In the genomic region with DNA sequence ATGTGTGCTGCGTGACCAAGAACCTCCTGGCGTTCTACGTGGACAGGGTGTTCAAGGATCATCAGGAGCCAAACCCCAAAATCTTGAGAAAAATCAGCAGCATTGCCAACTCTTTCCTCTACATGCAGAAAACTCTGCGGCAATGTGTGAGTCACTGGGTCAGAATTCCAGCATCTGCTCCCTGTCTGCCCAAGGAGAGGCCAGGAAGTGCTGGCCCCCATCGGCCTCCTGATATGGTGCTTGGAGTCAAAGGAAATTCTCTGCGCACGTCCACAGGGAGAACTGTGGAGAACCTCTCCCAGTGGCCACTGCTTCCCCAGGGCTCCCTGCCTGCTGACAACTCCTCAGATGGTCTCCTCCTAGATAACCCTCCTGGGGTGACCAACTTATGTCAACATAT, we compare ENCODE assay signal across 21 cellular contexts. TPM values are rescaled to one million over a fixed set of nuclear protein-coding genes. Genes with fewer than 3 reads are reported as not detected.
DNase-seq lines count a peak whose midpoint lies in the region; ATAC-seq and TF ChIP-seq lines count a peak whose summit lies in the region.
"Had no signal": no experiment of that assay in that cellular context is flagged by ENCODE, and none has a peak within 500 bp of the region (broad histone marks: within the 10 kb centered on the region; RNA-seq: fewer than 3 reads in every experiment).

No MANE protein-coding gene starts in this region.

- CTCF ChIA-PET in AG04450 (lab: Charles Lee) = no interaction called here

- H3K4me1 Mint-ChIP-seq in HFFc6 (ENCODE audit: low read depth) = peaks cover 33% of the 10 kb centered on the region
- H3K4me1 Mint-ChIP-seq in stimulated activated naive CD8-positive, alpha-beta T cell treated with anti-CD3 and anti-CD28 coated beads, Interleukin-15, amount 100 ng/mL, for 72 hours = peaks cover 5% of the 10 kb centered on the region
- H3K4me1 Mint-ChIP-seq: H9, immature natural killer cell, T-cell had no signal

- H3K9me3 Mint-ChIP-seq in HFFc6 = no peaks in the 10 kb centered on the region
- H3K9me3 Mint-ChIP-seq in stimulated activated naive CD8-positive, alpha-beta T cell treated with anti-CD3 and anti-CD28 coated beads, Interleukin-15, amount 100 ng/mL, for 72 hours = no peaks in the 10 kb centered on the region
- H3K9me3 Mint-ChIP-seq: activated naive CD8-positive, alpha-beta T cell treated with anti-CD3 and anti-CD28 coated beads, Interleukin-2, amount 10 ng/mL, durations not matched to agents 7 days and 5 days; H9; immature natural killer cell; T-cell had no signal

- ATAC-seq in stimulated activated naive CD8-positive, alpha-beta T cell treated with anti-CD3 and anti-CD28 coated beads, Interleukin-15, amount 100 ng/mL, for 72 hours = no peak
- ATAC-seq: T-cell had no signal

- no peak for TF ChIP-seq POLR2A in adrenal gland (IDR thresholded peaks at IDR 0.05)

- no peaks in the 10 kb centered on the region for H3K9me3 ChIP-seq in AG04450 (ENCODE audit: control insufficient read depth, insufficient read depth, low read length)
- H3K9me3 ChIP-seq in adrenal gland (replicated peaks in 1 of 3) = no peaks in the 10 kb centered on the region
- H3K9me3 ChIP-seq: BE2C, tibial nerve had no signal

- no peak for TF ChIP-seq CTCF in AG04450 (IDR thresholded peaks at IDR 0.05; ENCODE audit: low read depth, low read length)
- no peak for TF ChIP-seq CTCF in HFFc6 (IDR thresholded peaks at IDR 0.05)
- no peak for TF ChIP-seq CTCF in adrenal gland (IDR thresholded peaks at IDR 0.05)

- no peaks in the 10 kb centered on the region; the same call in 1 of the 2 replicates for H3K27me3 Mint-ChIP-seq in HFFc6 (ENCODE audit: insufficient read depth)
- peaks cover 9% of the 10 kb centered on the region for H3K27me3 Mint-ChIP-seq in stimulated activated naive CD8-positive, alpha-beta T cell treated with anti-CD3 and anti-CD28 coated beads, Interleukin-15, amount 100 ng/mL, for 72 hours
- H3K27me3 Mint-ChIP-seq: T-cell had no signal

- peak overlapping the region; percentile 49 for H3K4me3 Mint-ChIP-seq in HFFc6
- H3K4me3 Mint-ChIP-seq in stimulated activated naive CD8-positive, alpha-beta T cell treated with anti-CD3 and anti-CD28 coated beads, Interleukin-15, amount 100 ng/mL, for 72 hours = no peak overlapping the region
- H3K4me3 Mint-ChIP-seq: activated naive CD8-positive, alpha-beta T cell treated with anti-CD3 and anti-CD28 coated beads, Interleukin-2, amount 10 ng/mL, durations not matched to agents 7 days and 5 days; H9; immature natural killer cell; T-cell had no signal

- peak overlapping the region; percentile 82 for H3K27ac ChIP-seq in AG04450 (ENCODE audit: low read depth, low read length)
- no peak overlapping the region for H3K27ac ChIP-seq in adrenal gland
- H3K27ac ChIP-seq: tibial nerve had no signal

- POLR2A ChIA-PET in AG04450 (lab: Yijun Ruan, JAX) = no interaction called here

- no peaks in the 10 kb centered on the region for H3K4me1 ChIP-seq in adrenal gland (replicated peaks in 1 of 2)
- H3K4me1 ChIP-seq: BE2C, tibial nerve had no signal

- H3K4me3 ChIP-seq in AG04450 (ENCODE audit: low read depth, low read length) (no peak overlapping the region), adrenal gland (no peak overlapping the region)
- H3K4me3 ChIP-seq: tibial nerve had no signal

- no peaks in the 10 kb centered on the region for H3K36me3 ChIP-seq in adrenal gland (replicated peaks in 1 of 2)
- H3K36me3 ChIP-seq: BE2C, tibial nerve had no signal

- 79 to 92% (median 86%) methylated on average over 5 to 7 of the region's 7 CpGs for WGBS in adrenal gland, 4 donors

- intact Hi-C loops in adrenal gland (cut with DNase I) = no loop called here

- no peaks in the 10 kb centered on the region for H3K36me3 Mint-ChIP-seq in HFFc6 (ENCODE audit: low read depth)
- H3K36me3 Mint-ChIP-seq: activated naive CD8-positive, alpha-beta T cell treated with anti-CD3 and anti-CD28 coated beads, Interleukin-2, amount 10 ng/mL, durations not matched to agents 7 days and 5 days; immature natural killer cell; T-cell had no signal

- peak; percentile 79 for DNase-seq in AG04450 (ENCODE audit: low read depth, low spot score)
- DNase-seq in HFFc6 = peak; percentile 69
- peak; percentile 86 for DNase-seq in amniotic epithelial cell (ENCODE audit: low read depth)
- peak; percentile 48 for DNase-seq in iPS-NIHi7 (ENCODE audit: extremely low spot score)
- DNase-seq in stimulated activated naive CD8-positive, alpha-beta T cell treated with anti-CD3 and anti-CD28 coated beads, Interleukin-15, amount 100 ng/mL, for 72 hours = no peak
- no peak for DNase-seq in adrenal gland
- DNase-seq in D341Med (ENCODE audit: low spot score) = no peak
- DNase-seq in GOT3 (lab: John Stamatoyannopoulos, UW) = no peak
- DNase-seq: activated CD4-positive, alpha-beta T cell treated with anti-CD3 and anti-CD28 coated beads for 1 hour; activated naive CD8-positive, alpha-beta T cell treated with anti-CD3 and anti-CD28 coated beads, Interleukin-2, amount 10 ng/mL, durations not matched to agents 7 days and 5 days; activated T-cell treated with anti-CD3 and anti-CD28 coated beads, Interleukin-2, amount 50 U/mL, for 1 hour; BE2C; cortex of kidney; DMS79 treated with DMSO at 0.1 percent for 48 hours; H9; immature natural killer cell; NCI-H2171 treated with DMSO at 0.1 percent for 48 hours; posterior cingulate gyrus; T-cell had no signal

- H3K27ac Mint-ChIP-seq in HFFc6 = peak overlapping the region; percentile 64
- H3K27ac Mint-ChIP-seq in stimulated activated naive CD8-positive, alpha-beta T cell treated with anti-CD3 and anti-CD28 coated beads, Interleukin-15, amount 100 ng/mL, for 72 hours = no peak overlapping the region
- H3K27ac Mint-ChIP-seq: activated naive CD8-positive, alpha-beta T cell treated with anti-CD3 and anti-CD28 coated beads, Interleukin-2, amount 10 ng/mL, durations not matched to agents 7 days and 5 days; H9; immature natural killer cell; T-cell had no signal

- H3K27me3 ChIP-seq in AG04450 (ENCODE audit: control insufficient read depth, insufficient read depth, low read length) (no peaks in the 10 kb centered on the region), adrenal gland (no peaks in the 10 kb centered on the region)
- H3K27me3 ChIP-seq: BE2C had no signal

RNA-seq across cellular contexts. Expression of gene IL20, which starts 25.6 kb away (rescaled TPM):
- polyA plus RNA-seq in AG04450 (2011; rRNA removed) = not detected in 2 replicates
- not detected in 2 replicates for polyA minus RNA-seq in AG04450 (2011; rRNA and poly(A)+ RNA removed)
- total RNA-seq in HFFc6 (2021; fragmentation: NEBNext Ultra II Directional; extraction: Animal tissue kit (Norgen Biotek cat#: 25700)) = not detected
- under 1 TPM in 2 of 8 donors, not detected in 6; 0.41 to 0.53 TPM for total RNA-seq in adrenal gland
- polyA plus RNA-seq in adrenal gland = under 1 TPM in 1 of 3 donors, not detected in 2; 0.13 TPM
- total RNA-seq: activated naive CD8-positive, alpha-beta T cell treated with anti-CD3 and anti-CD28 coated beads, Interleukin-2, amount 10 ng/mL, durations not matched to agents 7 days and 5 days; H9; mucosa of gallbladder; T-cell; tibial nerve had no signal
- polyA plus RNA-seq: immature natural killer cell had no signal

RNA-seq across cellular contexts. Expression of gene IL24, which starts 57.4 kb away (rescaled TPM):
- polyA plus RNA-seq in AG04450 (2011; rRNA removed) (0.60 and 0.73 TPM in 2 replicates), adrenal gland (not detected)
- polyA minus RNA-seq in AG04450 (2011; rRNA and poly(A)+ RNA removed) = 0.17 and 0.28 TPM in 2 replicates
- total RNA-seq in HFFc6 (2021; fragmentation: NEBNext Ultra II Directional; extraction: Animal tissue kit (Norgen Biotek cat#: 25700)) = under 1 TPM in 1 of 6 experiments, not detected in 5; 0.24 TPM
- total RNA-seq in adrenal gland = not detected
- total RNA-seq: activated naive CD8-positive, alpha-beta T cell treated with anti-CD3 and anti-CD28 coated beads, Interleukin-2, amount 10 ng/mL, durations not matched to agents 7 days and 5 days; H9; mucosa of gallbladder; tibial nerve had no signal

Comparison
In these comparisons a context has a peak if more than half of its experiments do, and no peak if none do; other contexts are left out.
1. DNase-seq: peak in AG04450 (single experiment), HFFc6 (single experiment), amniotic epithelial cell (single experiment) and iPS-NIHi7 (single experiment); none in stimulated activated naive CD8-positive, alpha-beta T cell treated with anti-CD3 and anti-CD28 coated beads, Interleukin-15, amount 100 ng/mL, for 72 hours (0 of 2), adrenal gland (0 of 7), D341Med (single experiment) and GOT3 (single experiment).